ENCODE assay signal across 12 cellular contexts in the genomic region with DNA sequence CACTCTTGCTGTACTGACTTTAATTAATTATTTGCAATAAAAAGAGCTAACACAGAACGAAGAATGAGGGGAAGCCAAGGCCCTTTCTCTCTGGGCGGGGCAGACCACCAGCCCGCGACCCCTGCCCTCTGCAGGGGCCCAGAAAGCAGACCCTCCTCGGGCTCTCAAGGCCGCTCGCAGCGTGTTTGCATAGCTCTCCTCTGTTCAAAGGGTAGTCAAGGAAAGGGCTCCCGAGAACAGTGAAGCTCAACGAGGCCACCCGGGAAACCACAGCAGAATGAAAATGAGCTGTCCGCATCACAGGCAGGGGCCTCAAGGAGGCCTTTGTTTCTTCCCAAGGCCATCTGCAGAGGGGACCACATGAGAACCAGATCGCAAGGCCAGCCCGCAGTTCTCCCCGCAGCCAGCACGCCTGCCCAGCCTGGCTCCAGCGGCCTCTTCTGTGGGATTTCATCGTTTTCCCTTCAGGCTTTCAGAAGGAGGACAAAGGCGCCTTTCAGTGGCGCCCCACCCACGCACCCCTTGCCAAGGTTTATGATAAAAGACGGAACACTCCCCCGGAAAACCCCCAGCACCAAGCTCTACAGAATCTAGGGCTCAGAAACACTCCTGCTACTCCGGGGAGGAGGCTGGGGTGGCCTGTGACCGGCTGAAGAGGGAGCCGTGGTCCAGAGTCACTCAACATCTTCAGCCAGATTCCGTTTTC. TPM values are rescaled to one million over a fixed set of nuclear protein-coding genes. Genes with fewer than 3 reads are reported as not detected.
A peak's percentile ranks its signal among the peaks of the same experiment; 100 is the strongest.
DNase-seq lines count a peak whose midpoint lies in the region; TF ChIP-seq lines count a peak whose summit lies in the region.
"Had no signal": no experiment of that assay in that cellular context is flagged by ENCODE, and none has a peak within 500 bp of the region (broad histone marks: within the 10 kb centered on the region; RNA-seq: fewer than 3 reads in every experiment).

No MANE protein-coding gene starts in this region.

- DNase-seq in SK-N-DZ (ENCODE audit: low spot score) = peak; percentile 29
- peak; percentile 96 for DNase-seq in foreskin melanocyte
- no peak for DNase-seq in type B pancreatic cell (ENCODE audit: extremely low spot score, unreplicated experiment)
- no peak for DNase-seq in H4 (ENCODE audit: low spot score)
- no peak for DNase-seq in NCI-H187 treated with DMSO at 0.1 percent for 48 hours (lab: John Stamatoyannopoulos, UW)
- DNase-seq in mucosa of gallbladder (ENCODE audit: low spot score) = no peak
- no peak for DNase-seq in kidney glomerular epithelial cell (lab: John Stamatoyannopoulos, UW)
- DNase-seq: activated naive CD4-positive, alpha-beta T cell treated with Interleukin-2 at 50 U/mL for 16 hours; foreskin fibroblast; NCI-H2227 treated with DMSO at 0.1 percent for 48 hours; stimulated activated CD4-positive, alpha-beta T cell treated with anti-CD3 and anti-CD28 coated beads, Interleukin-15, amount 100 ng/mL, for 24 hours had no signal

- H3K4me3 ChIP-seq in muscle layer of duodenum (ENCODE audit: low read depth in 1 of 2, low read length in 2 of 2) = no peak overlapping the region

- no peaks in the 10 kb centered on the region for H3K36me3 Mint-ChIP-seq in type B pancreatic cell

- no peaks in the 10 kb centered on the region for H3K27me3 Mint-ChIP-seq in type B pancreatic cell

- H3K27me3 ChIP-seq in muscle layer of duodenum (ENCODE audit: low read depth, low read length) = no peaks in the 10 kb centered on the region

- peaks cover 6 to 11% of the 10 kb centered on the region in 2 donors for H3K36me3 ChIP-seq in muscle layer of duodenum (ENCODE audit: control insufficient read depth in 1 of 2, insufficient read depth in 2 of 2, low read length in 2 of 2)

- peak overlapping the region; percentile 53 for H3K27ac Mint-ChIP-seq in type B pancreatic cell

- H3K9me3 ChIP-seq in muscle layer of duodenum (ENCODE audit: control insufficient read depth in 1 of 2, low read length in 2 of 2) = no peaks in the 10 kb centered on the region

- TF ChIP-seq CTCF in type B pancreatic cell (conservative IDR thresholded peaks at IDR 0.05) = peak; percentile 41

- no peaks in the 10 kb centered on the region for H3K9me3 Mint-ChIP-seq in type B pancreatic cell

- H3K4me1 Mint-ChIP-seq in type B pancreatic cell (ENCODE audit: unreplicated experiment) = peaks cover 26% of the 10 kb centered on the region

- H3K4me3 Mint-ChIP-seq in type B pancreatic cell = peak overlapping the region; percentile 22

- H3K4me1 ChIP-seq in muscle layer of duodenum (ENCODE audit: control insufficient read depth in 1 of 2, insufficient read depth in 2 of 2, low read length in 2 of 2) = peaks cover 15 to 56% of the 10 kb centered on the region in 2 donors

- peak overlapping the region; percentile 57 for H3K27ac ChIP-seq in muscle layer of duodenum (ENCODE audit: low read length)

RNA-seq across cellular contexts. Expression of a gene that starts 25.3 kb away (rescaled TPM):
- not detected in 2 replicates for polyA plus RNA-seq in SK-N-DZ (2014; cell fraction: cytosol; rRNA removed)
- 0.12 TPM in 1 of 2 replicates, not detected in the other for polyA plus RNA-seq in SK-N-DZ (2014; cell fraction: nucleus; rRNA removed)
- total RNA-seq in type B pancreatic cell (ENCODE audit: low replicate concordance) = 22.2 and 27.5 TPM in 2 replicates
- total RNA-seq in H4 (2014; rRNA removed; shearing (Covaris generic)) = 0.10 and 0.21 TPM in 2 replicates
- total RNA-seq in mucosa of gallbladder = 70.8 TPM

RNA-seq across cellular contexts. Expression of a gene that starts 40.1 kb away (rescaled TPM):
- 119 and 121 TPM in 2 replicates for polyA plus RNA-seq in SK-N-DZ (2014; cell fraction: cytosol; rRNA removed)
- 70.2 and 80.1 TPM in 2 replicates for polyA plus RNA-seq in SK-N-DZ (2014; cell fraction: nucleus; rRNA removed)
- total RNA-seq in type B pancreatic cell (ENCODE audit: low replicate concordance) (71.6 and 72.8 TPM in 2 replicates), mucosa of gallbladder (68.8 TPM)
- 110 and 115 TPM in 2 replicates for total RNA-seq in H4 (2014; rRNA removed; shearing (Covaris generic))

RNA-seq across cellular contexts. Expression of a gene that starts 49.3 kb away (rescaled TPM):
- not detected in 2 replicates for polyA plus RNA-seq in SK-N-DZ (2014; cell fraction: cytosol; rRNA removed)
- polyA plus RNA-seq in SK-N-DZ (2014; cell fraction: nucleus; rRNA removed) = not detected in 2 replicates
- total RNA-seq in type B pancreatic cell (ENCODE audit: low replicate concordance) (not detected in 2 replicates), mucosa of gallbladder (not detected)
- not detected in 2 replicates for total RNA-seq in H4 (2014; rRNA removed; shearing (Covaris generic))

Comparison
In these comparisons a context has a peak if more than half of its experiments do, and no peak if none do; other contexts are left out.
1. DNase-seq: peak in SK-N-DZ (single experiment) and foreskin melanocyte (single experiment); none in type B pancreatic cell (single experiment), H4 (single experiment), NCI-H187 treated with DMSO at 0.1 percent for 48 hours (single experiment), mucosa of gallbladder (single experiment) and kidney glomerular epithelial cell (single experiment).
2. RNA of a gene that starts 25.3 kb away (total RNA-seq): 70.8 TPM in mucosa of gallbladder (single experiment) and 22.2 to 27.5 TPM in type B pancreatic cell; 0.10 to 0.21 TPM in H4; every median in the first group is over 10 times any median in the second.